Comparison of ENCODE assay signal across 21 cellular contexts in genomic region chr9:112861155-112861554, GRCh38. TPM values are rescaled to one million over a fixed set of nuclear protein-coding genes. Genes with fewer than 3 reads are reported as not detected.
A peak's percentile ranks its signal among the peaks of the same experiment; 100 is the strongest.
DNase-seq lines count a peak whose midpoint lies in the region; ATAC-seq and TF ChIP-seq lines count a peak whose summit lies in the region.
"Had no signal": no experiment of that assay in that cellular context is flagged by ENCODE, and none has a peak within 500 bp of the region (broad histone marks: within the 10 kb centered on the region; RNA-seq: fewer than 3 reads in every experiment).

No MANE protein-coding gene starts in this region.

- H3K4me3 Mint-ChIP-seq in stimulated activated naive B cell treated with anti-CD40 and anti-IgM and Interleukin-4, amounts not matched to agents 10 μg/mL and 1 μg/mL and 100 μg/mL, for 72 hours: no peak overlapping the region
- no peak overlapping the region for H3K4me3 Mint-ChIP-seq in stimulated activated memory B cell treated with anti-CD40 and anti-IgM and Interleukin-4, amounts not matched to agents 10 μg/mL and 1 μg/mL and 100 μg/mL, for 72 hours
- H3K4me3 Mint-ChIP-seq: activated CD8-positive, alpha-beta T cell treated with anti-CD3 and anti-CD28 coated beads, Interleukin-2, amount 10 ng/mL, durations not matched to agents 7 days and 5 days; activated naive CD8-positive, alpha-beta T cell; HFFc6; WTC11 had no signal

- peak overlapping the region; percentile 3; the same call in 1 of the 2 replicates for H3K9ac ChIP-seq in OCI-LY1 (ENCODE audit: low read length)
- H3K9ac ChIP-seq: KMS-11 had no signal

- no peaks in the 10 kb centered on the region for H3K27me3 Mint-ChIP-seq in stimulated activated naive B cell treated with anti-CD40 and anti-IgM and Interleukin-4, amounts not matched to agents 10 μg/mL and 1 μg/mL and 100 μg/mL, for 72 hours
- H3K27me3 Mint-ChIP-seq in stimulated activated memory B cell treated with anti-CD40 and anti-IgM and Interleukin-4, amounts not matched to agents 10 μg/mL and 1 μg/mL and 100 μg/mL, for 72 hours: no peaks in the 10 kb centered on the region
- H3K27me3 Mint-ChIP-seq: activated naive CD8-positive, alpha-beta T cell had no signal

- no peaks in the 10 kb centered on the region for H3K9me3 Mint-ChIP-seq in stimulated activated naive B cell treated with anti-CD40 and anti-IgM and Interleukin-4, amounts not matched to agents 10 μg/mL and 1 μg/mL and 100 μg/mL, for 72 hours
- no peaks in the 10 kb centered on the region for H3K9me3 Mint-ChIP-seq in stimulated activated memory B cell treated with anti-CD40 and anti-IgM and Interleukin-4, amounts not matched to agents 10 μg/mL and 1 μg/mL and 100 μg/mL, for 72 hours
- H3K9me3 Mint-ChIP-seq: HFFc6 had no signal

- TF ChIP-seq CTCF in HL-60 (IDR thresholded peaks at IDR 0.05; ENCODE audit: insufficient read depth, low read length) (no peak), OCI-LY1 (IDR thresholded peaks at IDR 0.05; ENCODE audit: low read length) (no peak), left ventricle myocardium inferior (IDR thresholded peaks at IDR 0.05; ENCODE audit: borderline replicate concordance) (no peak)

- H3K4me3 ChIP-seq in HL-60 (replicated peaks; ENCODE audit: insufficient read depth, low read length) (no peak overlapping the region), OCI-LY1 (ENCODE audit: low read depth, low read length, poor library complexity, severe bottlenecking) (no peak overlapping the region), left ventricle myocardium inferior (no peak overlapping the region)
- H3K4me3 ChIP-seq: breast epithelium, GM12878, sigmoid colon had no signal

- H3F3A ChIP-seq in OCI-LY1 (ENCODE audit: insufficient read depth, low read length): no peaks in the 10 kb centered on the region

- DNase-seq in HL-60 (ENCODE audit: low read depth in 1 of 2, low spot score in 1 of 2) (peak in 1 of 2 experiments; percentile 60), left ventricle myocardium inferior (no peak), amniotic stem cell (lab: John Stamatoyannopoulos, UW) (no peak), GDM1 (lab: John Stamatoyannopoulos, UW) (no peak)
- no peak for DNase-seq in stimulated activated naive B cell treated with anti-CD40 and anti-IgM and Interleukin-4, amounts not matched to agents 10 μg/mL and 1 μg/mL and 100 μg/mL, for 72 hours
- DNase-seq: activated CD8-positive, alpha-beta T cell treated with anti-CD3 and anti-CD28 coated beads, Interleukin-2, amount 10 ng/mL, durations not matched to agents 7 days and 5 days; HFFc6; NCI-H2171; NCI-H82; RPMI8226 had no signal

- peaks cover 58 to 78% of the 10 kb centered on the region in 2 donors for H3K4me1 Mint-ChIP-seq in stimulated activated naive B cell treated with anti-CD40 and anti-IgM and Interleukin-4, amounts not matched to agents 10 μg/mL and 1 μg/mL and 100 μg/mL, for 72 hours
- peaks cover 60% of the 10 kb centered on the region for H3K4me1 Mint-ChIP-seq in stimulated activated memory B cell treated with anti-CD40 and anti-IgM and Interleukin-4, amounts not matched to agents 10 μg/mL and 1 μg/mL and 100 μg/mL, for 72 hours

- no peak overlapping the region for H2AFZ ChIP-seq in OCI-LY1 (ENCODE audit: low read length)

- intact Hi-C loops in left ventricle myocardium inferior (cut with micrococcal nuclease): no loop called here

- peaks cover 11 to 13% of the 10 kb centered on the region in 2 donors for H3K36me3 Mint-ChIP-seq in stimulated activated naive B cell treated with anti-CD40 and anti-IgM and Interleukin-4, amounts not matched to agents 10 μg/mL and 1 μg/mL and 100 μg/mL, for 72 hours
- peaks cover 16% of the 10 kb centered on the region for H3K36me3 Mint-ChIP-seq in stimulated activated memory B cell treated with anti-CD40 and anti-IgM and Interleukin-4, amounts not matched to agents 10 μg/mL and 1 μg/mL and 100 μg/mL, for 72 hours

- ATAC-seq in stimulated activated naive B cell treated with anti-CD40 and anti-IgM and Interleukin-4, amounts not matched to agents 10 μg/mL and 1 μg/mL and 100 μg/mL, for 72 hours (replicated peaks): no peak
- ATAC-seq in stimulated activated memory B cell treated with anti-CD40 and anti-IgM and Interleukin-4, amounts not matched to agents 10 μg/mL and 1 μg/mL and 100 μg/mL, for 72 hours: no peak
- no peak for ATAC-seq in GM19395 (IDR thresholded peaks at IDR 0.05; ENCODE audit: unreplicated experiment)
- ATAC-seq: activated CD8-positive, alpha-beta T cell treated with anti-CD3 and anti-CD28 coated beads, Interleukin-2, amount 10 ng/mL, durations not matched to agents 7 days and 5 days; GM12878; left lobe of liver; WTC11 had no signal

- H3K27ac ChIP-seq in HL-60 (replicated peaks) (peak overlapping the region; percentile 77), OCI-LY1 (ENCODE audit: low read depth, low read length, poor library complexity, severe bottlenecking) (peak overlapping the region; percentile 27), left ventricle myocardium inferior (replicated peaks) (peak overlapping the region; percentile 53)
- H3K27ac ChIP-seq: KMS-11 had no signal

- H3K4me2 ChIP-seq in OCI-LY1 (ENCODE audit: low read length): peak overlapping the region; percentile 29; the same call in 1 of the 2 replicates
- H3K4me2 ChIP-seq: KMS-11 had no signal

- H3K4me1 ChIP-seq in OCI-LY1 (ENCODE audit: insufficient read depth, low read length, severe bottlenecking) (peaks cover 47% of the 10 kb centered on the region), left ventricle myocardium inferior (peaks cover 19% of the 10 kb centered on the region)
- H3K4me1 ChIP-seq: breast epithelium had no signal

- H3K9me3 ChIP-seq in OCI-LY1 (ENCODE audit: low read length): no peaks in the 10 kb centered on the region
- H3K9me3 ChIP-seq in left ventricle myocardium inferior (replicated peaks): no peaks in the 10 kb centered on the region
- H3K9me3 ChIP-seq: breast epithelium, sigmoid colon had no signal

- no peaks in the 10 kb centered on the region for H3K79me2 ChIP-seq in OCI-LY1 (ENCODE audit: insufficient read depth, low read length)

- H3K36me3 ChIP-seq in OCI-LY1 (ENCODE audit: insufficient read depth, low read length): peaks cover 7% of the 10 kb centered on the region; the same call in 1 of the 2 replicates
- H3K36me3 ChIP-seq in left ventricle myocardium inferior: peaks cover 7% of the 10 kb centered on the region
- H3K36me3 ChIP-seq: breast epithelium had no signal

- H3K9me2 ChIP-seq in OCI-LY1 (ENCODE audit: low read depth, low read length): no peaks in the 10 kb centered on the region

- H3K27me3 ChIP-seq in HL-60 (ENCODE audit: insufficient read depth, poor library complexity, severe bottlenecking) (no peaks in the 10 kb centered on the region), OCI-LY1 (ENCODE audit: insufficient read depth, low read length) (no peaks in the 10 kb centered on the region), left ventricle myocardium inferior (ENCODE audit: low read depth) (no peaks in the 10 kb centered on the region)
- H3K27me3 ChIP-seq: breast epithelium, sigmoid colon had no signal

- H4K20me1 ChIP-seq in OCI-LY1 (ENCODE audit: insufficient read depth, low read length): no peaks in the 10 kb centered on the region

- H3K27ac Mint-ChIP-seq in stimulated activated naive B cell treated with anti-CD40 and anti-IgM and Interleukin-4, amounts not matched to agents 10 μg/mL and 1 μg/mL and 100 μg/mL, for 72 hours: peak overlapping the region; percentile 20
- no peak overlapping the region for H3K27ac Mint-ChIP-seq in stimulated activated memory B cell treated with anti-CD40 and anti-IgM and Interleukin-4, amounts not matched to agents 10 μg/mL and 1 μg/mL and 100 μg/mL, for 72 hours
- H3K27ac Mint-ChIP-seq: activated CD8-positive, alpha-beta T cell treated with anti-CD3 and anti-CD28 coated beads, Interleukin-2, amount 10 ng/mL, durations not matched to agents 7 days and 5 days; activated naive CD8-positive, alpha-beta T cell had no signal

RNA-seq across cellular contexts. Expression of gene SLC46A2, which starts 29.5 kb away (rescaled TPM):
- not detected for total RNA-seq in left ventricle myocardium inferior
- total RNA-seq: activated CD8-positive, alpha-beta T cell treated with anti-CD3 and anti-CD28 coated beads, Interleukin-2, amount 10 ng/mL, durations not matched to agents 7 days and 5 days; dermis microvascular lymphatic vessel endothelial cell; GM12878; HFFc6; left lobe of liver; WTC11 had no signal

Comparison
In these comparisons a context has a peak if more than half of its experiments do, and no peak if none do; other contexts are left out.
1. H3K27ac ChIP-seq: peak in every context shown above with its lines; median percentile 77 in HL-60; 53 in left ventricle myocardium inferior; 27 in OCI-LY1.